In the genomic region with DNA sequence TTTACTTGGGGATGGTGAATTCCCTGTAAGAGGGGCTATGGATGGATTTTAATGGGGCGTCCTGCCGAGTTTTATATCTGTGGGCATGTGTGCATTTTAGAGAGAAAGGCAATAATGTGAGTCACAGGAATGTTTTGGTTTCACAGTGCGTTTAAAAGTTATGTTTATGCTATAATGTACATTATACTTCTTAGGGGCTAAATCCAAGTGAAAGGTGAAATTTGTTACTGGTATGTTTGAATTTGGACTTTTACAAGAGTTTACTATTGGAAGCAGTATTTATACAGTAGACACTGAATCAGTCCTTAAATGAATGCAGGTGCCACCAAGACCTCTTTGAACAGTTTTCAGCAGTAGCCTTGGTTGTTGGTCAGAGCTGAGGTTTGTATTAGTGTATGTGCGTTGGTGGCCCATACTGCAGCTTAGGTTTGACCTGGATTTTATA, we compare ENCODE assay signal across 1 cellular context.
TF ChIP-seq lines count a peak whose summit lies in the region.

No MANE protein-coding gene starts in this region.

TF ChIP-seq in GM23338, 12 proteins besides CTCF, POLR2A, EP300 and RAD21 (continued from another document):
- TF ChIP-seq ETS1 (IDR thresholded peaks at IDR 0.05) (no peak), POLR2AphosphoS5 (IDR thresholded peaks at IDR 0.05; ENCODE audit: low read depth) (no peak), ZNF114 (CRISPR knock-in tag; IDR thresholded peaks at IDR 0.05) (no peak), ZNF462 (CRISPR knock-in tag; IDR thresholded peaks at IDR 0.05) (no peak)
- TF ChIP-seq, protein P1, sequence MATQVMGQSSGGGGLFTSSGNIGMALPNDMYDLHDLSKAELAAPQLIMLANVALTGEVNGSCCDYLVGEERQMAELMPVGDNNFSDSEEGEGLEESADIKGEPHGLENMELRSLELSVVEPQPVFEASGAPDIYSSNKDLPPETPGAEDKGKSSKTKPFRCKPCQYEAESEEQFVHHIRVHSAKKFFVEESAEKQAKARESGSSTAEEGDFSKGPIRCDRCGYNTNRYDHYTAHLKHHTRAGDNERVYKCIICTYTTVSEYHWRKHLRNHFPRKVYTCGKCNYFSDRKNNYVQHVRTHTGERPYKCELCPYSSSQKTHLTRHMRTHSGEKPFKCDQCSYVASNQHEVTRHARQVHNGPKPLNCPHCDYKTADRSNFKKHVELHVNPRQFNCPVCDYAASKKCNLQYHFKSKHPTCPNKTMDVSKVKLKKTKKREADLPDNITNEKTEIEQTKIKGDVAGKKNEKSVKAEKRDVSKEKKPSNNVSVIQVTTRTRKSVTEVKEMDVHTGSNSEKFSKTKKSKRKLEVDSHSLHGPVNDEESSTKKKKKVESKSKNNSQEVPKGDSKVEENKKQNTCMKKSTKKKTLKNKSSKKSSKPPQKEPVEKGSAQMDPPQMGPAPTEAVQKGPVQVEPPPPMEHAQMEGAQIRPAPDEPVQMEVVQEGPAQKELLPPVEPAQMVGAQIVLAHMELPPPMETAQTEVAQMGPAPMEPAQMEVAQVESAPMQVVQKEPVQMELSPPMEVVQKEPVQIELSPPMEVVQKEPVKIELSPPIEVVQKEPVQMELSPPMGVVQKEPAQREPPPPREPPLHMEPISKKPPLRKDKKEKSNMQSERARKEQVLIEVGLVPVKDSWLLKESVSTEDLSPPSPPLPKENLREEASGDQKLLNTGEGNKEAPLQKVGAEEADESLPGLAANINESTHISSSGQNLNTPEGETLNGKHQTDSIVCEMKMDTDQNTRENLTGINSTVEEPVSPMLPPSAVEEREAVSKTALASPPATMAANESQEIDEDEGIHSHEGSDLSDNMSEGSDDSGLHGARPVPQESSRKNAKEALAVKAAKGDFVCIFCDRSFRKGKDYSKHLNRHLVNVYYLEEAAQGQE (IDR thresholded peaks at IDR 0.05; ENCODE audit: unreplicated experiment), result no peak
